Comparison of ENCODE assay signal across 8 cellular contexts in the genomic region with DNA sequence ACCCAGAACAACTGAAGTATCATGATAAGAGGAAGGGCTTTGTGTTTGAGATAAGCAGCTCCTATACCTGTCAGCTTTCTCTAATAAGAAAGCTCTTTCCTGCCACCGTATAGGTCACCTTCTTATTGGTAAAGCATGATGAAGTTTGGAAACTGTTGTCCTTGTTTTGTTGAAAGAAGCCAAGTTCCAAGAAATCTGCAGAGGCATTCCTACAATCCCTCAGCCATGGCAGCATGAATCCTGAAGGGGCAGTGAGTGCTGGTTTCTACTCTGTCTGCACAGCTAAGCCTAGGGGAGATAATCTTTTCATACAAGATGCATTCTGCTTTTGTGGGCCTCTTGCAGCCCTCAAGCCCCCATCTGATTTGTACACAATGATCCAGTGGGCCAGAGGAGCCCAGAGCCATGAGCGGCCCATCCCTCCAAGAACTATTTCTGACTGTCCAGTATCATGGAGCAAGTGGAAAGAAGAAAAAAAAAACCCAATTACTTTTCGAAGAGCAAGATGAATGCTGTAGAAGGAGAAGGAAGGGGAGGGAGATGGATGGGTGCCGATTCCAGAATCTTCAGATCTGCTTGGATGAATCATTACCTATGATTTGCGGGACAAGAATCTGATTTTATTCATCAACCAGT. TPM values are rescaled to one million over a fixed set of nuclear protein-coding genes. Genes with fewer than 3 reads are reported as not detected.
A peak's percentile ranks its signal among the peaks of the same experiment; 100 is the strongest.
DNase-seq lines count a peak whose midpoint lies in the region; ATAC-seq and TF ChIP-seq lines count a peak whose summit lies in the region.

No MANE protein-coding gene starts in this region.

- no peak overlapping the region for H3K27ac ChIP-seq in HCT116 (ENCODE audit: low read depth, low read length)
- peak overlapping the region; percentile 77 for H3K27ac ChIP-seq in skeletal muscle tissue (ENCODE audit: low read depth, low read length)

- no peaks in the 10 kb centered on the region for H3K79me2 ChIP-seq in HCT116 (ENCODE audit: insufficient read depth, low read length)

- no peaks in the 10 kb centered on the region for H3K9me3 ChIP-seq in HCT116 (ENCODE audit: control insufficient read depth in 1 of 2, insufficient read depth in 1 of 2, low read depth in 1 of 2, low read length in 2 of 2)
- H3K9me3 ChIP-seq in skeletal muscle tissue (ENCODE audit: control insufficient read depth in 3 of 3, low read length in 3 of 3): no peaks in the 10 kb centered on the region

- intact Hi-C loops in HCT116 (cut with micrococcal nuclease): loop anchor here (5.0 kb wide), 1 partner anchor 137 kb away; no protein-coding TSS in a partner anchor

- no peaks in the 10 kb centered on the region for H3K27me3 ChIP-seq in HCT116 (ENCODE audit: insufficient read depth, low read length)
- H3K27me3 ChIP-seq in skeletal muscle tissue (ENCODE audit: control insufficient read depth in 3 of 3, insufficient read depth in 3 of 3, low read length in 3 of 3): peaks cover 0 to 3% (median 2%) of the 10 kb centered on the region in 3 donors

- peak overlapping the region; percentile 58 for H2AFZ ChIP-seq in HCT116 (ENCODE audit: low read depth, low read length, poor library complexity, severe bottlenecking)

- H3K4me3 ChIP-seq in HCT116 (replicated peaks in 1 of 2; ENCODE audit: low read depth in 1 of 2, low read length in 2 of 2): peak overlapping the region; percentile 64 to 68
- H3K4me3 ChIP-seq in skeletal muscle tissue (ENCODE audit: low read length in 3 of 3): no peak overlapping the region

- no peaks in the 10 kb centered on the region for H4K20me1 ChIP-seq in HCT116 (ENCODE audit: insufficient read depth)

- H3K4me2 ChIP-seq in HCT116 (ENCODE audit: low read length): peak overlapping the region; percentile 91

- TF ChIP-seq CTCF in HCT116 (IDR thresholded peaks at IDR 0.05 in 2 of 3, conservative IDR thresholded peaks at IDR 0.05 in 1 of 3; ENCODE audit: borderline replicate concordance in 1 of 3, insufficient read depth in 1 of 3, low read depth in 2 of 3, low read length in 2 of 3): no peak

- H3K9ac ChIP-seq in HCT116 (ENCODE audit: low read length): peak overlapping the region; percentile 37
- H3K9ac ChIP-seq in skeletal muscle tissue (ENCODE audit: low read depth in 1 of 3, low read length in 3 of 3): no peak overlapping the region

- DNase-seq in HCT116 (ENCODE audit: low read depth, low spot score) (no peak), astrocyte of the hippocampus (ENCODE audit: low read depth, low spot score) (peak; percentile 56), iPS-NIHi7 (ENCODE audit: extremely low spot score) (peak; percentile 36), ureter (ENCODE audit: low spot score) (no peak), mesenteric fat pad (ENCODE audit: low spot score) (no peak), germinal center (ENCODE audit: low spot score) (no peak)

- TF ChIP-seq RAD21 in HCT116 (IDR thresholded peaks at IDR 0.05; ENCODE audit: low read depth): no peak

- no peak for TF ChIP-seq POLR2A in HCT116 (IDR thresholded peaks at IDR 0.05; ENCODE audit: borderline replicate concordance, extremely low read depth, insufficient read depth, insufficient read length)

- no TSS peak for BruUV-seq in HCT116 (replicated peaks; lab: Mats Ljungman, UMichigan)

- H3K36me3 ChIP-seq in HCT116 (ENCODE audit: control insufficient read depth in 1 of 2, insufficient read depth in 2 of 2, low read length in 2 of 2): peaks cover 0 to 4% of the 10 kb centered on the region in 2 experiments; a peak in 1 of 4 replicates
- no peaks in the 10 kb centered on the region for H3K36me3 ChIP-seq in skeletal muscle tissue (ENCODE audit: control insufficient read depth in 3 of 3, insufficient read depth in 3 of 3, low read length in 3 of 3)

- no peaks in the 10 kb centered on the region for H3K9me2 ChIP-seq in HCT116 (ENCODE audit: insufficient read depth)

- H3K4me1 ChIP-seq in HCT116 (ENCODE audit: control insufficient read depth in 1 of 2, insufficient read depth in 2 of 2, low read length in 2 of 2) (peaks cover 11 to 29% of the 10 kb centered on the region in 2 experiments), skeletal muscle tissue (ENCODE audit: control insufficient read depth in 3 of 3, insufficient read depth in 3 of 3, low read length in 3 of 3) (peaks cover 4 to 24% (median 11%) of the 10 kb centered on the region in 3 donors)

- CTCF ChIA-PET in HCT116 (lab: Charles Lee): interaction anchor here (1.1 to 5.5 kb wide), 13 partner anchors 12 to 763 kb away, joined by 3 to 52 read pairs (median 4); no protein-coding TSS in a partner anchor

- ATAC-seq in HCT116: no peak
- ATAC-seq in HG03175 (IDR thresholded peaks at IDR 0.05; ENCODE audit: unreplicated experiment): no peak

- POLR2A ChIA-PET in HCT116 (lab: Charles Lee): no interaction called here

- RAD21 ChIA-PET in HCT116 (lab: Charles Lee; ENCODE audit: low non-redundant PET in 1 of 2, low total read pairs in 2 of 2, uncharacterized antibody in 2 of 2, unreplicated experiment in 2 of 2): interaction anchor here in 1 of 2 experiments (2.2 kb wide), 1 partner anchor 407 kb away, joined by 13 read pairs; no protein-coding TSS in a partner anchor

TF ChIP-seq in HCT116, 20 proteins besides CTCF, POLR2A, EP300 and RAD21:
- no peak for TF ChIP-seq ELF1 (IDR thresholded peaks at IDR 0.05; ENCODE audit: borderline replicate concordance, low read depth)
- TF ChIP-seq TCF7L2 (IDR thresholded peaks at IDR 0.05; ENCODE audit: borderline replicate concordance, extremely low read depth, insufficient read depth, insufficient read length): no peak
- no peak for TF ChIP-seq EZH2 (IDR thresholded peaks at IDR 0.05)
- no peak for TF ChIP-seq EGR1 (IDR thresholded peaks at IDR 0.05; ENCODE audit: low read depth)
- TF ChIP-seq, protein P1, sequence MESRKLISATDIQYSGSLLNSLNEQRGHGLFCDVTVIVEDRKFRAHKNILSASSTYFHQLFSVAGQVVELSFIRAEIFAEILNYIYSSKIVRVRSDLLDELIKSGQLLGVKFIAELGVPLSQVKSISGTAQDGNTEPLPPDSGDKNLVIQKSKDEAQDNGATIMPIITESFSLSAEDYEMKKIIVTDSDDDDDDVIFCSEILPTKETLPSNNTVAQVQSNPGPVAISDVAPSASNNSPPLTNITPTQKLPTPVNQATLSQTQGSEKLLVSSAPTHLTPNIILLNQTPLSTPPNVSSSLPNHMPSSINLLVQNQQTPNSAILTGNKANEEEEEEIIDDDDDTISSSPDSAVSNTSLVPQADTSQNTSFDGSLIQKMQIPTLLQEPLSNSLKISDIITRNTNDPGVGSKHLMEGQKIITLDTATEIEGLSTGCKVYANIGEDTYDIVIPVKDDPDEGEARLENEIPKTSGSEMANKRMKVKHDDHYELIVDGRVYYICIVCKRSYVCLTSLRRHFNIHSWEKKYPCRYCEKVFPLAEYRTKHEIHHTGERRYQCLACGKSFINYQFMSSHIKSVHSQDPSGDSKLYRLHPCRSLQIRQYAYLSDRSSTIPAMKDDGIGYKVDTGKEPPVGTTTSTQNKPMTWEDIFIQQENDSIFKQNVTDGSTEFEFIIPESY (IDR thresholded peaks at IDR 0.05; ENCODE audit: extremely low read depth, insufficient replicate concordance, low read length): no peak
- no peak for TF ChIP-seq CEBPB (IDR thresholded peaks at IDR 0.05; ENCODE audit: low read depth)
- TF ChIP-seq SRF (IDR thresholded peaks at IDR 0.05; ENCODE audit: low read depth): no peak
- no peak for TF ChIP-seq YY1 (IDR thresholded peaks at IDR 0.05; ENCODE audit: extremely low read depth, insufficient replicate concordance, low read depth, low read length)
- no peak for TF ChIP-seq FOSL1 (IDR thresholded peaks at IDR 0.05; ENCODE audit: low read depth)
- TF ChIP-seq, protein P2, sequence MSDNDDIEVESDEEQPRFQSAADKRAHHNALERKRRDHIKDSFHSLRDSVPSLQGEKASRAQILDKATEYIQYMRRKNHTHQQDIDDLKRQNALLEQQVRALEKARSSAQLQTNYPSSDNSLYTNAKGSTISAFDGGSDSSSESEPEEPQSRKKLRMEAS (IDR thresholded peaks at IDR 0.05): no peak
- TF ChIP-seq SP1 (IDR thresholded peaks at IDR 0.05; ENCODE audit: low read depth): no peak
- no peak for TF ChIP-seq SIN3A (IDR thresholded peaks at IDR 0.05; ENCODE audit: low read depth)
- TF ChIP-seq, protein P3, sequence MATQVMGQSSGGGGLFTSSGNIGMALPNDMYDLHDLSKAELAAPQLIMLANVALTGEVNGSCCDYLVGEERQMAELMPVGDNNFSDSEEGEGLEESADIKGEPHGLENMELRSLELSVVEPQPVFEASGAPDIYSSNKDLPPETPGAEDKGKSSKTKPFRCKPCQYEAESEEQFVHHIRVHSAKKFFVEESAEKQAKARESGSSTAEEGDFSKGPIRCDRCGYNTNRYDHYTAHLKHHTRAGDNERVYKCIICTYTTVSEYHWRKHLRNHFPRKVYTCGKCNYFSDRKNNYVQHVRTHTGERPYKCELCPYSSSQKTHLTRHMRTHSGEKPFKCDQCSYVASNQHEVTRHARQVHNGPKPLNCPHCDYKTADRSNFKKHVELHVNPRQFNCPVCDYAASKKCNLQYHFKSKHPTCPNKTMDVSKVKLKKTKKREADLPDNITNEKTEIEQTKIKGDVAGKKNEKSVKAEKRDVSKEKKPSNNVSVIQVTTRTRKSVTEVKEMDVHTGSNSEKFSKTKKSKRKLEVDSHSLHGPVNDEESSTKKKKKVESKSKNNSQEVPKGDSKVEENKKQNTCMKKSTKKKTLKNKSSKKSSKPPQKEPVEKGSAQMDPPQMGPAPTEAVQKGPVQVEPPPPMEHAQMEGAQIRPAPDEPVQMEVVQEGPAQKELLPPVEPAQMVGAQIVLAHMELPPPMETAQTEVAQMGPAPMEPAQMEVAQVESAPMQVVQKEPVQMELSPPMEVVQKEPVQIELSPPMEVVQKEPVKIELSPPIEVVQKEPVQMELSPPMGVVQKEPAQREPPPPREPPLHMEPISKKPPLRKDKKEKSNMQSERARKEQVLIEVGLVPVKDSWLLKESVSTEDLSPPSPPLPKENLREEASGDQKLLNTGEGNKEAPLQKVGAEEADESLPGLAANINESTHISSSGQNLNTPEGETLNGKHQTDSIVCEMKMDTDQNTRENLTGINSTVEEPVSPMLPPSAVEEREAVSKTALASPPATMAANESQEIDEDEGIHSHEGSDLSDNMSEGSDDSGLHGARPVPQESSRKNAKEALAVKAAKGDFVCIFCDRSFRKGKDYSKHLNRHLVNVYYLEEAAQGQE (IDR thresholded peaks at IDR 0.05; ENCODE audit: low read depth): no peak
TF ChIP-seq in HCT116: peak in this region for 0.

RNA-seq across cellular contexts. Expression of a gene that starts 1.9 kb away (rescaled TPM):
- 6.3 TPM for total RNA-seq in HCT116 (2021; ENCODE audit: unreplicated experiment)
- 2.8 and 5.6 TPM in 2 replicates for polyA plus RNA-seq in HCT116 (2012)
- 150 TPM for total RNA-seq in skeletal muscle tissue
- 154 TPM for total RNA-seq in ureter
- 4,139 TPM for total RNA-seq in mesenteric fat pad

Comparison
In these comparisons a context has a peak if more than half of its experiments do, and no peak if none do; other contexts are left out.
1. DNase-seq: peak in astrocyte of the hippocampus (single experiment) and iPS-NIHi7 (single experiment); none in HCT116 (single experiment), ureter (single experiment), mesenteric fat pad (single experiment) and germinal center (single experiment).
2. H3K4me3 ChIP-seq: peak in HCT116 (2 of 2); none in skeletal muscle tissue (0 of 3).
3. RNA of a gene that starts 1.9 kb away (total RNA-seq): 4,139 TPM in mesenteric fat pad (single experiment); 154 TPM in ureter (single experiment), 150 TPM in skeletal muscle tissue (single experiment) and 6.3 TPM in HCT116 (single experiment); every median in the first group is over 10 times any median in the second.